9 cellular contexts compared by ENCODE assay signal in the genomic region with DNA sequence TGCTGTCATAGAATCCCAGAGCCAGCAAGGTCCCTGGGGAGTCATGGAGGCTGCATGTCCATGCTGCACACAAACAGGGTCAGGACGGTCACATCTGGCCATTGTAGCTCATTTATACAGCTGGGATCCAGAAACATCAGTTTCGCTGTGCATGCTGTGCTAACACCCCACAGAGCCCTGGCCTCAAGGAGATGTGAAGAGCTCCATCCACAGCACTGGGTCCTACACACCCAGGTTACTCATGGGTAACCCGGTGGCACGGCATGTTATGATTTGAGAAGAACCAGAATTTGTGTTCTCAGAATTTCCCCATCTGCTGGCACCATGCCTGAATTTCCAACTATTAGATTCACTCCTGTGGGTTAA.
A peak's percentile ranks its signal among the peaks of the same experiment; 100 is the strongest.
DNase-seq lines count a peak whose midpoint lies in the region; ATAC-seq and TF ChIP-seq lines count a peak whose summit lies in the region.
"Had no signal": no experiment of that assay in that cellular context is flagged by ENCODE, and none has a peak within 500 bp of the region (broad histone marks: within the 10 kb centered on the region; RNA-seq: fewer than 3 reads in every experiment).

No MANE protein-coding gene starts in this region.

- H3K4me1 Mint-ChIP-seq in progenitor cell of endocrine pancreas (ENCODE audit: low read depth): peaks cover 14% of the 10 kb centered on the region

- H3K36me3 ChIP-seq in adrenal gland (replicated peaks in 1 of 2) (no peaks in the 10 kb centered on the region), vagina (no peaks in the 10 kb centered on the region)
- H3K36me3 ChIP-seq: MG63 had no signal

- 41 to 58% (median 52%) methylated on average over 3 to 4 of the region's 4 CpGs for WGBS in adrenal gland, 4 donors

- no peak for ATAC-seq in GM18498 (IDR thresholded peaks at IDR 0.05; ENCODE audit: unreplicated experiment)

- intact Hi-C loops in adrenal gland (cut with DNase I) (no loop called here), vagina (cut with DNase I) (no loop called here)

- H3K4me1 ChIP-seq in adrenal gland (replicated peaks in 1 of 2): peaks cover 0 to 5% of the 10 kb centered on the region in 2 donors
- H3K4me1 ChIP-seq in vagina: peaks cover 39% of the 10 kb centered on the region

- TF ChIP-seq CTCF in adrenal gland (IDR thresholded peaks at IDR 0.05) (no peak), vagina (IDR thresholded peaks at IDR 0.05) (no peak), progenitor cell of endocrine pancreas (IDR thresholded peaks at IDR 0.05; ENCODE audit: unreplicated experiment) (no peak)

- no peaks in the 10 kb centered on the region for H3K27me3 ChIP-seq in adrenal gland
- no peaks in the 10 kb centered on the region for H3K27me3 ChIP-seq in vagina
- H3K27me3 ChIP-seq: MG63 had no signal

- peaks cover 3% of the 10 kb centered on the region for H3K27me3 Mint-ChIP-seq in progenitor cell of endocrine pancreas

- H3K27ac ChIP-seq in adrenal gland: no peak overlapping the region
- H3K27ac ChIP-seq in vagina: peak overlapping the region; percentile 67

- DNase-seq in NCI-H2227 (lab: John Stamatoyannopoulos, UW; ENCODE audit: unreplicated experiment): peak; percentile 17
- no peak for DNase-seq in NCI-H2227 treated with DMSO at 0.1 percent for 48 hours (lab: John Stamatoyannopoulos, UW)
- DNase-seq in adrenal gland: peak in 6 of 7 donors; percentile 18 to 58 (median 28)
- DNase-seq in kidney glomerular epithelial cell (lab: John Stamatoyannopoulos, UW): peak; percentile 11
- no peak for DNase-seq in vagina (ENCODE audit: extremely low spot score in 2 of 2)
- no peak for DNase-seq in amygdala (lab: John Stamatoyannopoulos, UW)
- no peak for DNase-seq in progenitor cell of endocrine pancreas (ENCODE audit: low spot score, unreplicated experiment)

- H3K27ac Mint-ChIP-seq in progenitor cell of endocrine pancreas: no peak overlapping the region

- no peaks in the 10 kb centered on the region for H3K36me3 Mint-ChIP-seq in progenitor cell of endocrine pancreas (ENCODE audit: insufficient read depth)

- no peaks in the 10 kb centered on the region for H3K9me3 Mint-ChIP-seq in progenitor cell of endocrine pancreas (ENCODE audit: low read depth)

- TF ChIP-seq POLR2A in adrenal gland (IDR thresholded peaks at IDR 0.05) (no peak), vagina (IDR thresholded peaks at IDR 0.05) (no peak)

- no peak overlapping the region for H3K4me3 ChIP-seq in adrenal gland
- H3K4me3 ChIP-seq in vagina: no peak overlapping the region
- H3K4me3 ChIP-seq: MG63 had no signal

- H3K9me3 ChIP-seq in adrenal gland (replicated peaks in 1 of 3) (no peaks in the 10 kb centered on the region), vagina (no peaks in the 10 kb centered on the region)

- no peak overlapping the region for H3K4me3 Mint-ChIP-seq in progenitor cell of endocrine pancreas (ENCODE audit: low read depth)

Comparison
In these comparisons a context has a peak if more than half of its experiments do, and no peak if none do; other contexts are left out.
1. DNase-seq: peak in NCI-H2227 (single experiment), adrenal gland (6 of 7) and kidney glomerular epithelial cell (single experiment); none in NCI-H2227 treated with DMSO at 0.1 percent for 48 hours (single experiment), vagina (0 of 2), amygdala (0 of 56) and progenitor cell of endocrine pancreas (single experiment).